ENCODE assay signal across 15 cellular contexts in the genomic region with DNA sequence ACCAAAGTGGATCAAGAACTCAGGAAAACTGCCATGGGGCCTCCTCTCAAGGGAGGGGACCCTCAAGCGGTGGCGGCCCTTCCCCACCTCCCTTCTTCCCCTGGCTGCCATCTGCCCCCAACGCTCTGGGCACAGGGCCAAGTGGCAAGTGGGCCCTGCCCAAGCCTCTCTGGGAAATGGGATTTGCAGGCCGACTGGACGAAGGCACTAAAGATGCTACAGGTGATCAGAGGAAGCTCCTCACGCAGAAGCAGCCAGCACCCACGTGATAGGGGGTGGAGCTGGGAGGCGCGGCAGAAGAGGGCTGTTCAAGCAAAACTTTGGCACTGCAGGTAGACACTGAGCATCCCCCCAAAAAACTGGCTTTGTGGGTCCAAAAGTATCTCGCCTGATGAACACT.
"Had no signal": no experiment of that assay in that cellular context is flagged by ENCODE, and none has a peak within 500 bp of the region (broad histone marks: within the 10 kb centered on the region; RNA-seq: fewer than 3 reads in every experiment).

No MANE protein-coding gene starts in this region.

- ATAC-seq: activated CD4-positive, alpha-beta T cell treated with anti-CD3 and anti-CD28 coated beads for 36 hours; activated CD8-positive, alpha-beta memory T cell treated with anti-CD3 and anti-CD28 coated beads, Interleukin-2, amount 10 ng/mL, durations not matched to agents 7 days and 5 days; effector memory CD8-positive, alpha-beta T cell; right cardiac atrium; stimulated activated naive CD8-positive, alpha-beta T cell treated with anti-CD3 and anti-CD28 coated beads, Interleukin-15, Interleukin-2, amounts not matched to agents 100 U/mL and 50 U/mL, for 24 hours had no signal

- H3K4me1 ChIP-seq: adrenal gland, left ventricle myocardium inferior, prostate gland, transverse colon had no signal

- H3K27ac ChIP-seq: adrenal gland, left ventricle myocardium inferior, prostate gland, skin epidermis, transverse colon had no signal

- H3K27me3 ChIP-seq: adrenal gland, transverse colon had no signal

- H3K36me3 ChIP-seq: prostate gland, transverse colon had no signal

- H3K4me3 ChIP-seq: adrenal gland, left ventricle myocardium inferior, prostate gland, skin epidermis, transverse colon had no signal

- DNase-seq: activated CD4-positive, alpha-beta memory T cell treated with anti-CD3 and anti-CD28 coated beads for 36 hours; activated CD4-positive, alpha-beta T cell treated with anti-CD3 and anti-CD28 coated beads for 36 hours; activated CD8-positive, alpha-beta memory T cell treated with anti-CD3 and anti-CD28 coated beads, Interleukin-2, amount 10 ng/mL, durations not matched to agents 7 days and 5 days; activated effector memory CD4-positive, alpha-beta T cell treated with Interleukin-2 at 50 U/mL for 16 hours; activated naive CD4-positive, alpha-beta T cell treated with anti-CD3 and anti-CD28 coated beads, Interleukin-2, amount 50 U/mL, for 16 hours; activated T-cell treated with anti-CD3 and anti-CD28 coated beads, Interleukin-2, amount 50 U/mL, for 1 hour; adrenal gland; dermis blood vessel endothelial cell; effector memory CD8-positive, alpha-beta T cell; left ventricle myocardium inferior; stimulated activated naive CD8-positive, alpha-beta T cell treated with anti-CD3 and anti-CD28 coated beads, Interleukin-15, Interleukin-2, amounts not matched to agents 100 U/mL and 50 U/mL, for 24 hours; transverse colon had no signal

- H3K9me3 ChIP-seq: adrenal gland, left ventricle myocardium inferior, prostate gland, transverse colon had no signal
